In genomic region chr14:91405724-91406435, GRCh38 we compare ENCODE assay signal across 1 cellular context.
TF ChIP-seq lines count a peak whose summit lies in the region.

No MANE protein-coding gene starts in this region.

TF ChIP-seq in GM12878, 131 proteins besides CTCF, POLR2A, EP300 and RAD21 (continued from another document):
- TF ChIP-seq E2F8 (IDR thresholded peaks at IDR 0.05; ENCODE audit: low read depth, partially characterized antibody) (no peak), ATF3 (IDR thresholded peaks at IDR 0.05; ENCODE audit: borderline replicate concordance, extremely low read depth, low read depth, low read length) (no peak), CBFB (IDR thresholded peaks at IDR 0.05; ENCODE audit: low read depth) (no peak), CEBPZ (IDR thresholded peaks at IDR 0.05; ENCODE audit: low read depth, low read length) (no peak), TCF7 (IDR thresholded peaks at IDR 0.05; ENCODE audit: borderline replicate concordance) (no peak), RUNX3 (IDR thresholded peaks at IDR 0.05; ENCODE audit: low read length) (no peak)
